In genomic region chr9:130626249-130626982, GRCh38 we compare ENCODE assay signal across 2 cellular contexts.
TF ChIP-seq lines count a peak whose summit lies in the region.

No MANE protein-coding gene starts in this region.

TF ChIP-seq in HEK293, 187 proteins besides CTCF, POLR2A, EP300 and RAD21:
- TF ChIP-seq ZNF280C (tag by site-specific recombination; IDR thresholded peaks at IDR 0.05), result no peak
- TF ChIP-seq ZNF112 (tag by site-specific recombination; IDR thresholded peaks at IDR 0.05), result no peak
- TF ChIP-seq ZNF274 (IDR thresholded peaks at IDR 0.05; ENCODE audit: low read length), result no peak
- no peak for TF ChIP-seq ZNF274 (tag by site-specific recombination; IDR thresholded peaks at IDR 0.05; ENCODE audit: borderline replicate concordance)
- TF ChIP-seq SCRT1 (tag by site-specific recombination; IDR thresholded peaks at IDR 0.05; ENCODE audit: borderline replicate concordance), result no peak
- no peak for TF ChIP-seq PRDM2 (tag by site-specific recombination; IDR thresholded peaks at IDR 0.05; ENCODE audit: borderline replicate concordance)
- no peak for TF ChIP-seq SETDB1 (IDR thresholded peaks at IDR 0.05; ENCODE audit: insufficient read length, low read length)
- TF ChIP-seq MZF1 (tag by site-specific recombination; IDR thresholded peaks at IDR 0.05; ENCODE audit: borderline replicate concordance), result no peak

TF ChIP-seq in HepG2, 621 proteins besides CTCF, POLR2A, EP300 and RAD21 (continued from another document):
- TF ChIP-seq ZBTB33 (CRISPR knock-in tag; IDR thresholded peaks at IDR 0.05), result 0 out of 2 replicates have a peak, but pooled peaks have one; percentile 25
- TF ChIP-seq GTF2F1 (IDR thresholded peaks at IDR 0.05; ENCODE audit: low read length), result no peak
- TF ChIP-seq TOPORS (CRISPR knock-in tag; IDR thresholded peaks at IDR 0.05), result no peak
- TF ChIP-seq ZFAT (CRISPR knock-in tag; conservative IDR thresholded peaks at IDR 0.05), result no peak
- no peak for TF ChIP-seq PATZ1 (CRISPR knock-in tag; IDR thresholded peaks at IDR 0.05)
- no peak for TF ChIP-seq JARID2 (CRISPR knock-in tag; IDR thresholded peaks at IDR 0.05; ENCODE audit: insufficient replicate concordance)
- TF ChIP-seq MXI1 (IDR thresholded peaks at IDR 0.05; ENCODE audit: borderline replicate concordance, low read depth, low read length), result no peak
- TF ChIP-seq SSRP1 (CRISPR knock-in tag; IDR thresholded peaks at IDR 0.05), result no peak
- no peak for TF ChIP-seq KAT8 (CRISPR knock-in tag; IDR thresholded peaks at IDR 0.05)
- TF ChIP-seq FUBP1 (CRISPR knock-in tag; IDR thresholded peaks at IDR 0.05; ENCODE audit: borderline replicate concordance), result no peak
- no peak for TF ChIP-seq MZF1 (CRISPR knock-in tag; IDR thresholded peaks at IDR 0.05; ENCODE audit: borderline replicate concordance)
- TF ChIP-seq ZBTB38 (CRISPR knock-in tag; IDR thresholded peaks at IDR 0.05), result peak; percentile 50; the same call in 1 of the 2 replicates
- no peak for TF ChIP-seq ELK4 (CRISPR knock-in tag; IDR thresholded peaks at IDR 0.05; ENCODE audit: borderline replicate concordance)
- no peak for TF ChIP-seq ZNF335 (CRISPR knock-in tag; IDR thresholded peaks at IDR 0.05)
- TF ChIP-seq CREBL2 (CRISPR knock-in tag; IDR thresholded peaks at IDR 0.05; ENCODE audit: borderline replicate concordance), result no peak
- peak; percentile 53; the same call in 1 of the 2 replicates for TF ChIP-seq CEBPB (IDR thresholded peaks at IDR 0.05; ENCODE audit: borderline replicate concordance, low read depth, low read length)
- no peak for TF ChIP-seq ASH2L (IDR thresholded peaks at IDR 0.05; ENCODE audit: insufficient read length, low read depth, low read length)
- TF ChIP-seq STAG1 (CRISPR knock-in tag; IDR thresholded peaks at IDR 0.05), result peak; percentile 44
- TF ChIP-seq ZNF687 (CRISPR knock-in tag; IDR thresholded peaks at IDR 0.05), result 0 out of 2 replicates have a peak, but pooled peaks have one; percentile 19
- TF ChIP-seq ZNF251 (CRISPR knock-in tag; IDR thresholded peaks at IDR 0.05), result no peak
- TF ChIP-seq NR0B2 (CRISPR knock-in tag; IDR thresholded peaks at IDR 0.05), result no peak
- TF ChIP-seq RFX3 (CRISPR knock-in tag; IDR thresholded peaks at IDR 0.05), result no peak
